8 cellular contexts compared by ENCODE assay signal in the genomic region with DNA sequence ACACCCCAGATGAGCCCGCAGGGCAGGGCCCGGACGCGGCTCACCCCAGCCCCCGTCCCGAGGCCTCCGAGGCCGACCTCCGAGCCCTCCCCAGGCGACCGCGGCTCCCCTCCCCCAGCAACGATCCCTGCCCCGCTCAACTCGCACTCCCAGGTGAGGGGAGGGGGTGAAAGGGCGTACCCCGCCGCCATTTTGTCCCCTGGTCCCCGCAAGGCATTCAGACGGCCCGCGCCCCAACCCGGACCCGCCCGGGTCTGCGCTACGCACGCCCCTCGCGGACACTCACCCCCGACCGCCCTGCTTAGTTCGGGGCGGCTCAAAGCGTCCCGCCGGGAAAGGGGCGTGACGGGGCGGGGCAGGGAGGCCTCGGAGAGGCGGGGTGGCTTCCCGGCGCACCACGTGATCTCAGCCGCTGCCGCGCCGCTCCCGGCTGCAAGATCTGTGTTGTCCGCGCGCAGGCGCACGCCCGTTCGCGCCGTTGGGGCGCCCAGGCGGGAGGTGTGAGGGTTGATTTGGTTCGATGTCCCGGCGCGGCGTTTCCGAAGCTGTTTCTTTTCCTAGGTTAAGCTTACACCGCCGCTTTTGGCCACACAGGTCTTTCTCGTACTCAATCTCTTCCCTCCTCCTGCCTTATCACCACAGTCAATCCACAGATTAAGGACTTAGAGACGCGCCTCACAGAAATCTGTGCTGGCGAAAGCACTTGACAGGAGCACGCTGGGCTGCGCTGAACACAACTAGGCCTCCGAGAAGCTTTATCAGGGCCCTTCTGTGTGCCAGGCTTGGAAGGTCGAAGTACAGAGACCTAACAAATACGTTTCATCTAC. TPM values are rescaled to one million over a fixed set of nuclear protein-coding genes. Genes with fewer than 3 reads are reported as not detected.
DNase-seq lines count a peak whose midpoint lies in the region; ATAC-seq and TF ChIP-seq lines count a peak whose summit lies in the region.

A gene with protein sequence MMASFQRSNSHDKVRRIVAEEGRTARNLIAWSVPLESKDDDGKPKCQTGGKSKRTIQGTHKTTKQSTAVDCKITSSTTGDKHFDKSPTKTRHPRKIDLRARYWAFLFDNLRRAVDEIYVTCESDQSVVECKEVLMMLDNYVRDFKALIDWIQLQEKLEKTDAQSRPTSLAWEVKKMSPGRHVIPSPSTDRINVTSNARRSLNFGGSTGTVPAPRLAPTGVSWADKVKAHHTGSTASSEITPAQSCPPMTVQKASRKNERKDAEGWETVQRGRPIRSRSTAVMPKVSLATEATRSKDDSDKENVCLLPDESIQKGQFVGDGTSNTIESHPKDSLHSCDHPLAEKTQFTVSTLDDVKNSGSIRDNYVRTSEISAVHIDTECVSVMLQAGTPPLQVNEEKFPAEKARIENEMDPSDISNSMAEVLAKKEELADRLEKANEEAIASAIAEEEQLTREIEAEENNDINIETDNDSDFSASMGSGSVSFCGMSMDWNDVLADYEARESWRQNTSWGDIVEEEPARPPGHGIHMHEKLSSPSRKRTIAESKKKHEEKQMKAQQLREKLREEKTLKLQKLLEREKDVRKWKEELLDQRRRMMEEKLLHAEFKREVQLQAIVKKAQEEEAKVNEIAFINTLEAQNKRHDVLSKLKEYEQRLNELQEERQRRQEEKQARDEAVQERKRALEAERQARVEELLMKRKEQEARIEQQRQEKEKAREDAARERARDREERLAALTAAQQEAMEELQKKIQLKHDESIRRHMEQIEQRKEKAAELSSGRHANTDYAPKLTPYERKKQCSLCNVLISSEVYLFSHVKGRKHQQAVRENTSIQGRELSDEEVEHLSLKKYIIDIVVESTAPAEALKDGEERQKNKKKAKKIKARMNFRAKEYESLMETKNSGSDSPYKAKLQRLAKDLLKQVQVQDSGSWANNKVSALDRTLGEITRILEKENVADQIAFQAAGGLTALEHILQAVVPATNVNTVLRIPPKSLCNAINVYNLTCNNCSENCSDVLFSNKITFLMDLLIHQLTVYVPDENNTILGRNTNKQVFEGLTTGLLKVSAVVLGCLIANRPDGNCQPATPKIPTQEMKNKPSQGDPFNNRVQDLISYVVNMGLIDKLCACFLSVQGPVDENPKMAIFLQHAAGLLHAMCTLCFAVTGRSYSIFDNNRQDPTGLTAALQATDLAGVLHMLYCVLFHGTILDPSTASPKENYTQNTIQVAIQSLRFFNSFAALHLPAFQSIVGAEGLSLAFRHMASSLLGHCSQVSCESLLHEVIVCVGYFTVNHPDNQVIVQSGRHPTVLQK (N-terminal part only) (minus strand): TSS at position 328 of the 827 bp plus-strand sequence. CDS start 21,523 bp downstream, outside the sequence.

- H3K36me3 ChIP-seq in HUES6 (ENCODE audit: control insufficient read depth, insufficient read depth, low read length) (no peaks in the 10 kb centered on the region), OCI-LY1 (ENCODE audit: insufficient read depth, low read length) (no peaks in the 10 kb centered on the region)

- H3K9ac ChIP-seq in HUES6 (ENCODE audit: low read length), result peak within 1 kb of the TSS; percentile 52
- peak within 1 kb of the TSS; percentile 70 for H3K9ac ChIP-seq in OCI-LY1 (ENCODE audit: low read length)

- TF ChIP-seq CTCF in OCI-LY1 (IDR thresholded peaks at IDR 0.05; ENCODE audit: low read length), result no peak

- H4K20me1 ChIP-seq in OCI-LY1 (ENCODE audit: insufficient read depth, low read length), result no peaks in the 10 kb centered on the region

- peak within 1 kb of the TSS; percentile 22; the same call in 1 of the 2 replicates for H2AFZ ChIP-seq in OCI-LY1 (ENCODE audit: low read length)

- peaks cover 20% of the 10 kb centered on the region for H3K27me3 ChIP-seq in HUES6 (ENCODE audit: control insufficient read depth, insufficient read depth, low read length)
- H3K27me3 ChIP-seq in OCI-LY1 (ENCODE audit: insufficient read depth, low read length), result no peaks in the 10 kb centered on the region

- H3K4me2 ChIP-seq in OCI-LY1 (ENCODE audit: low read length), result peak within 1 kb of the TSS; percentile 61

- ATAC-seq in GM21390 (IDR thresholded peaks at IDR 0.05; ENCODE audit: unreplicated experiment), result peak; percentile 72

- H3K9me3 ChIP-seq in HUES6 (ENCODE audit: control insufficient read depth, insufficient read depth, low read depth, low read length) (no peaks in the 10 kb centered on the region), OCI-LY1 (ENCODE audit: low read length) (no peaks in the 10 kb centered on the region)

- H3K27ac ChIP-seq in HUES6 (ENCODE audit: low read depth, low read length) (peak within 1 kb of the TSS; percentile 56), OCI-LY1 (ENCODE audit: low read depth, low read length, poor library complexity, severe bottlenecking) (no peak within 1 kb of the TSS)

- H3K4me3 ChIP-seq in HUES6 (ENCODE audit: low read depth, low read length) (peak within 1 kb of the TSS; percentile 83), OCI-LY1 (ENCODE audit: low read depth, low read length, poor library complexity, severe bottlenecking) (peak within 1 kb of the TSS; percentile 74)

- no peaks in the 10 kb centered on the region for H3F3A ChIP-seq in OCI-LY1 (ENCODE audit: insufficient read depth, low read length)

- DNase-seq in Caki2 (ENCODE audit: low read depth), result peak; percentile 79
- DNase-seq in activated CD8-positive, alpha-beta memory T cell treated with anti-CD3 and anti-CD28 coated beads, Interleukin-2, amount 50 U/mL, for 48 hours, result peak; percentile 96
- DNase-seq in epidermal melanocyte (ENCODE audit: insufficient read length, low spot score), result peak; percentile 88
- DNase-seq in middle frontal gyrus (ENCODE audit: extremely low spot score, low spot score), result peak; percentile 90
- DNase-seq in stimulated activated CD8-positive, alpha-beta memory T cell treated with anti-CD3 and anti-CD28 coated beads, Interleukin-2, amount 100 ng/mL, for 1 hour (ENCODE audit: low read depth in 2 of 2), result peak; percentile 82 to 89

- H3K79me2 ChIP-seq in OCI-LY1 (ENCODE audit: insufficient read depth, low read length), result no peaks in the 10 kb centered on the region

- peaks cover 13% of the 10 kb centered on the region for H3K4me1 ChIP-seq in HUES6 (ENCODE audit: control insufficient read depth, insufficient read depth, low read length)
- peaks cover 15% of the 10 kb centered on the region for H3K4me1 ChIP-seq in OCI-LY1 (ENCODE audit: insufficient read depth, low read length, severe bottlenecking)

- in situ Hi-C loops in Caki2 (cut with HindIII; ENCODE audit: low pct_unique_long_range_greater_than_20kb, low sequenced_read_pairs), result no loop called here

- no peaks in the 10 kb centered on the region for H3K9me2 ChIP-seq in OCI-LY1 (ENCODE audit: low read depth, low read length)

RNA-seq across cellular contexts. Expression of the gene that starts here (rescaled TPM):
- total RNA-seq in Caki2 (2014; rRNA removed; shearing (Covaris generic); ENCODE audit: low replicate concordance), result 4.6 and 5.7 TPM in 2 replicates
